In the genomic region with DNA sequence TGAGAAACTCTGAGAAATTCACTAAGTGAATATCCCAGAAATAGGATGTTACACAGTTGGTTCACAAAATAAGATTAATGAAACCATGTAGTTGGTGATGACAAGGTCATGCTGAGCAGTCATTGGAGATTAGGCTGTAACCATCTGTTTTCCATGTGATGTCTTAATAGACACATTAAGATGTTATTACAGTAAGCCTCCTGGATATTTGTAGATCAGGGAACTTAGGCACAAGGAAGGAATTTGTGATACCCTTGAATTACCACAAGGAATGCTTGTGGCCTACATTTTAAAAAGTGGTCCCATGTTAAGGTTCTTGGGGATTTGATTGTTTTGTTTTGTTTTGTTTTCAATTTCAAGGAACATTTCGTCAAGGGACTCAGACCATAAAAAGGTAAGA, we compare ENCODE assay signal across 25 cellular contexts.
DNase-seq lines count a peak whose midpoint lies in the region; ATAC-seq, FAIRE-seq and TF ChIP-seq lines count a peak whose summit lies in the region.
"Had no signal": no experiment of that assay in that cellular context is flagged by ENCODE, and none has a peak within 500 bp of the region (broad histone marks: within the 10 kb centered on the region; RNA-seq: fewer than 3 reads in every experiment).

No MANE protein-coding gene starts in this region.

- no peak overlapping the region for H3K4me2 ChIP-seq in astrocyte (ENCODE audit: low read length)

- H2AFZ ChIP-seq in astrocyte (ENCODE audit: low read depth, low read length), result no peak overlapping the region

- FAIRE-seq in astrocyte (lab: Jason Lieb, UNC), result no peak
- FAIRE-seq: bronchial epithelial cell, H54, HTR-8/SVneo had no signal

- no peak for ATAC-seq in HG03039 (IDR thresholded peaks at IDR 0.05; ENCODE audit: unreplicated experiment)
- no peak for ATAC-seq in body of pancreas
- ATAC-seq: activated T-helper 17 cell treated with anti-CD3 and anti-CD28 coated beads, Interleukin-2, amount 50 U/mL, for 72 hours; gastroesophageal sphincter; left colon had no signal

- H3K9ac ChIP-seq in astrocyte (ENCODE audit: low read length), result no peak overlapping the region

- H3K36me3 Mint-ChIP-seq in astrocyte (ENCODE audit: low read depth, unreplicated experiment), result no peaks in the 10 kb centered on the region
- H3K36me3 Mint-ChIP-seq: CD4-positive, CD25-positive, alpha-beta regulatory T cell had no signal

- no peaks in the 10 kb centered on the region for H3K36me3 ChIP-seq in astrocyte (ENCODE audit: insufficient read depth, low read length)
- H3K36me3 ChIP-seq in kidney epithelial cell (ENCODE audit: control insufficient read depth, insufficient read depth, low read length), result no peaks in the 10 kb centered on the region
- H3K36me3 ChIP-seq in body of pancreas (replicated peaks in 1 of 2; ENCODE audit: insufficient read depth in 1 of 2, low read depth in 2 of 2), result no peaks in the 10 kb centered on the region
- H3K36me3 ChIP-seq: gastroesophageal sphincter had no signal

- TF ChIP-seq POLR2A in body of pancreas (IDR thresholded peaks at IDR 0.05), result no peak

- peaks cover 8% of the 10 kb centered on the region for H3K9me3 Mint-ChIP-seq in astrocyte (ENCODE audit: unreplicated experiment)

- H4K20me1 ChIP-seq in astrocyte (ENCODE audit: insufficient read depth, low read length), result no peaks in the 10 kb centered on the region

- no peaks in the 10 kb centered on the region for H3K4me1 ChIP-seq in astrocyte (ENCODE audit: insufficient read depth, low read length)
- no peaks in the 10 kb centered on the region for H3K4me1 ChIP-seq in body of pancreas
- H3K4me1 ChIP-seq: gastroesophageal sphincter had no signal

- H3K27me3 ChIP-seq in astrocyte (ENCODE audit: insufficient read depth, low read length) (no peaks in the 10 kb centered on the region), kidney epithelial cell (ENCODE audit: control insufficient read depth, insufficient read depth, low read length) (no peaks in the 10 kb centered on the region), body of pancreas (no peaks in the 10 kb centered on the region)
- H3K27me3 ChIP-seq: gastroesophageal sphincter had no signal

- no peak for TF ChIP-seq CTCF in AG10803 (conservative IDR thresholded peaks at IDR 0.05; ENCODE audit: low read length)
- TF ChIP-seq CTCF in astrocyte (IDR thresholded peaks at IDR 0.05; ENCODE audit: insufficient read depth, low read depth, low read length), result no peak
- no peak for TF ChIP-seq CTCF in kidney epithelial cell (IDR thresholded peaks at IDR 0.05; ENCODE audit: insufficient read depth, low read length, poor library complexity, severe bottlenecking)
- no peak for TF ChIP-seq CTCF in body of pancreas (IDR thresholded peaks at IDR 0.05)

- H3K27me3 Mint-ChIP-seq in astrocyte (ENCODE audit: low read depth, unreplicated experiment), result no peaks in the 10 kb centered on the region
- H3K27me3 Mint-ChIP-seq: activated naive CD8-positive, alpha-beta T cell; activated T-helper 17 cell treated with anti-CD3 and anti-CD28 coated beads, Interleukin-2, amount 50 U/mL, for 72 hours had no signal

- H3K9me3 ChIP-seq in astrocyte (ENCODE audit: insufficient read depth, low read depth, low read length) (no peaks in the 10 kb centered on the region), body of pancreas (no peaks in the 10 kb centered on the region)
- H3K9me3 ChIP-seq: gastroesophageal sphincter had no signal

- WGBS in body of pancreas, 2 donors, result 55 to 79% methylated on average over 1 of the region's 1 CpG

- H3K4me3 Mint-ChIP-seq in astrocyte (ENCODE audit: unreplicated experiment), result no peak overlapping the region
- H3K4me3 Mint-ChIP-seq: activated naive CD8-positive, alpha-beta T cell; activated T-helper 17 cell treated with anti-CD3 and anti-CD28 coated beads, Interleukin-2, amount 50 U/mL, for 72 hours; CD4-positive, CD25-positive, alpha-beta regulatory T cell; nephron had no signal

- H3K27ac ChIP-seq in astrocyte (ENCODE audit: low read depth, low read length) (no peak overlapping the region), body of pancreas (no peak overlapping the region)
- H3K27ac ChIP-seq: gastroesophageal sphincter had no signal

- intact Hi-C loops in body of pancreas (cut with DNase I), result no loop called here

- DNase-seq in AG10803 (ENCODE audit: low read depth), result peak; percentile 31
- DNase-seq in LHCN-M2 (ENCODE audit: low read depth), result peak; percentile 79
- peak; percentile 61 for DNase-seq in astrocyte (ENCODE audit: low read depth)
- DNase-seq in kidney epithelial cell (ENCODE audit: low read depth), result peak; percentile 44
- DNase-seq in effector CD4-positive, alpha-beta T cell, result no peak
- DNase-seq in mesenteric fat pad (ENCODE audit: low spot score), result no peak
- no peak for DNase-seq in body of pancreas
- DNase-seq: activated CD4-positive, alpha-beta T cell treated with anti-CD3 and anti-CD28 coated beads for 4 hours; CD4-positive, CD25-positive, alpha-beta regulatory T cell; dermis blood vessel endothelial cell; DMS53; left colon; mesendoderm; NCI-H1105; NCI-H2081; NCI-H510A; stimulated activated naive CD4-positive, alpha-beta T cell had no signal

- no peaks in the 10 kb centered on the region for H3K79me2 ChIP-seq in astrocyte (ENCODE audit: insufficient read depth, low read length)

- no peak overlapping the region for H3K27ac Mint-ChIP-seq in astrocyte (ENCODE audit: unreplicated experiment)
- H3K27ac Mint-ChIP-seq: activated naive CD8-positive, alpha-beta T cell; activated T-helper 17 cell treated with anti-CD3 and anti-CD28 coated beads, Interleukin-2, amount 50 U/mL, for 72 hours; CD4-positive, CD25-positive, alpha-beta regulatory T cell; nephron had no signal

- H3K4me3 ChIP-seq in AG10803 (ENCODE audit: low read length) (no peak overlapping the region), astrocyte (ENCODE audit: insufficient read depth, low read depth, low read length) (no peak overlapping the region), kidney epithelial cell (ENCODE audit: low read depth, low read length) (no peak overlapping the region), body of pancreas (no peak overlapping the region)
- H3K4me3 ChIP-seq: gastroesophageal sphincter had no signal

- peaks cover 4% of the 10 kb centered on the region for H3K4me1 Mint-ChIP-seq in astrocyte (ENCODE audit: low read depth, unreplicated experiment)
- H3K4me1 Mint-ChIP-seq: activated T-helper 17 cell treated with anti-CD3 and anti-CD28 coated beads, Interleukin-2, amount 50 U/mL, for 72 hours; CD4-positive, CD25-positive, alpha-beta regulatory T cell had no signal

Comparison
In these comparisons a context has a peak if more than half of its experiments do, and no peak if none do; other contexts are left out.
1. DNase-seq: peak in AG10803 (single experiment), LHCN-M2 (single experiment), astrocyte (single experiment) and kidney epithelial cell (single experiment); none in effector CD4-positive, alpha-beta T cell (single experiment), mesenteric fat pad (single experiment) and body of pancreas (0 of 4).